In genomic region chr11:34653851-34654490, GRCh38 we compare ENCODE assay signal across 1 cellular context.
A peak's percentile ranks its signal among the peaks of the same experiment; 100 is the strongest.
TF ChIP-seq lines count a peak whose summit lies in the region.

No MANE protein-coding gene starts in this region.

TF ChIP-seq in HepG2, 621 proteins besides CTCF, POLR2A, EP300 and RAD21 (continued from another document and continues in another):
- TF ChIP-seq AHDC1 (CRISPR knock-in tag; IDR thresholded peaks at IDR 0.05; ENCODE audit: borderline replicate concordance): no peak
- TF ChIP-seq USF2 (IDR thresholded peaks at IDR 0.05; ENCODE audit: low read depth, low read length): no peak
- TF ChIP-seq USF2 (CRISPR knock-in tag; IDR thresholded peaks at IDR 0.05; ENCODE audit: borderline replicate concordance): no peak
- no peak for TF ChIP-seq YY1 (IDR thresholded peaks at IDR 0.05; ENCODE audit: insufficient read depth, insufficient replicate concordance, low read depth, low read length)
- no peak for TF ChIP-seq HMG20A (CRISPR knock-in tag; IDR thresholded peaks at IDR 0.05; ENCODE audit: borderline replicate concordance)
- TF ChIP-seq ZNF335 (CRISPR knock-in tag; IDR thresholded peaks at IDR 0.05): no peak
- peak; percentile 48; the same call in 1 of the 2 replicates for TF ChIP-seq ETV5 (CRISPR knock-in tag; IDR thresholded peaks at IDR 0.05; ENCODE audit: borderline replicate concordance)
- no peak for TF ChIP-seq IKZF4 (CRISPR knock-in tag; IDR thresholded peaks at IDR 0.05; ENCODE audit: borderline replicate concordance, low read depth, not compliant biosample characterization)
- no peak for TF ChIP-seq ZNF775 (CRISPR knock-in tag; IDR thresholded peaks at IDR 0.05; ENCODE audit: borderline replicate concordance)
- no peak for TF ChIP-seq DMAP1 (CRISPR knock-in tag; IDR thresholded peaks at IDR 0.05)
- TF ChIP-seq FUBP1 (CRISPR knock-in tag; IDR thresholded peaks at IDR 0.05; ENCODE audit: borderline replicate concordance): no peak
- no peak for TF ChIP-seq DBP (CRISPR knock-in tag; IDR thresholded peaks at IDR 0.05; ENCODE audit: not compliant biosample characterization)
- TF ChIP-seq IRF1 (CRISPR knock-in tag; IDR thresholded peaks at IDR 0.05; ENCODE audit: low read depth): no peak
- no peak for TF ChIP-seq ZNF740 (CRISPR knock-in tag; IDR thresholded peaks at IDR 0.05)
- no peak for TF ChIP-seq ADNP (CRISPR knock-in tag; IDR thresholded peaks at IDR 0.05)
- no peak; the same call in 1 of the 2 replicates for TF ChIP-seq ZNF709 (CRISPR knock-in tag; IDR thresholded peaks at IDR 0.05)
- no peak for TF ChIP-seq ZSCAN29 (CRISPR knock-in tag; conservative IDR thresholded peaks at IDR 0.05)
- no peak for TF ChIP-seq ZBTB2 (CRISPR knock-in tag; IDR thresholded peaks at IDR 0.05; ENCODE audit: low read depth)
- no peak for TF ChIP-seq MTA3 (CRISPR knock-in tag; IDR thresholded peaks at IDR 0.05)
- peak; percentile 43; the same call in 1 of the 2 replicates for TF ChIP-seq MEF2D (CRISPR knock-in tag; IDR thresholded peaks at IDR 0.05)
- no peak for TF ChIP-seq NFE2L1 (CRISPR knock-in tag; IDR thresholded peaks at IDR 0.05; ENCODE audit: borderline replicate concordance)
- TF ChIP-seq U2AF2 (IDR thresholded peaks at IDR 0.05; ENCODE audit: low read depth, low read length): no peak
- TF ChIP-seq ZC3H4 (CRISPR knock-in tag; IDR thresholded peaks at IDR 0.05; ENCODE audit: borderline replicate concordance): no peak; the same call in 1 of the 2 replicates
- TF ChIP-seq YEATS4 (CRISPR knock-in tag; IDR thresholded peaks at IDR 0.05; ENCODE audit: borderline replicate concordance): no peak
- TF ChIP-seq ZNF136 (CRISPR knock-in tag; IDR thresholded peaks at IDR 0.05; ENCODE audit: low read depth): no peak
- no peak for TF ChIP-seq ZNF569 (CRISPR knock-in tag; IDR thresholded peaks at IDR 0.05; ENCODE audit: borderline replicate concordance)
- TF ChIP-seq MYPOP (CRISPR knock-in tag; IDR thresholded peaks at IDR 0.05): 0 out of 2 replicates have a peak, but pooled peaks have one; percentile 4
- no peak for TF ChIP-seq FOXM1 (CRISPR knock-in tag; IDR thresholded peaks at IDR 0.05)
- no peak for TF ChIP-seq ZNF121 (CRISPR knock-in tag; IDR thresholded peaks at IDR 0.05)
- no peak for TF ChIP-seq IKZF1 (IDR thresholded peaks at IDR 0.05)
- peak in 1 of 2 experiments; percentile 45; a peak in 1 of 4 replicates for TF ChIP-seq HMGXB4 (CRISPR knock-in tag; IDR thresholded peaks at IDR 0.05; ENCODE audit: borderline replicate concordance in 1 of 2, low read depth in 1 of 2)
- no peak for TF ChIP-seq SCMH1 (CRISPR knock-in tag; IDR thresholded peaks at IDR 0.05; ENCODE audit: borderline replicate concordance)
- TF ChIP-seq CREB1 (IDR thresholded peaks at IDR 0.05): no peak
- peak; percentile 57; the same call in 1 of the 2 replicates for TF ChIP-seq CREB1 (CRISPR knock-in tag; IDR thresholded peaks at IDR 0.05)
- no peak for TF ChIP-seq ZNF337 (CRISPR knock-in tag; IDR thresholded peaks at IDR 0.05; ENCODE audit: borderline replicate concordance, low read depth)
- TF ChIP-seq SKIL (CRISPR knock-in tag; IDR thresholded peaks at IDR 0.05; ENCODE audit: borderline replicate concordance): no peak
- no peak for TF ChIP-seq TAF15 (IDR thresholded peaks at IDR 0.05; ENCODE audit: low read depth, low read length, poor library complexity, severe bottlenecking)
- TF ChIP-seq ZNF468 (CRISPR knock-in tag; IDR thresholded peaks at IDR 0.05): no peak
- TF ChIP-seq HBP1 (CRISPR knock-in tag; IDR thresholded peaks at IDR 0.05; ENCODE audit: low read depth): no peak
- no peak for TF ChIP-seq NFE2 (CRISPR knock-in tag; IDR thresholded peaks at IDR 0.05)
